8 cellular contexts compared by ENCODE assay signal in the genomic region with DNA sequence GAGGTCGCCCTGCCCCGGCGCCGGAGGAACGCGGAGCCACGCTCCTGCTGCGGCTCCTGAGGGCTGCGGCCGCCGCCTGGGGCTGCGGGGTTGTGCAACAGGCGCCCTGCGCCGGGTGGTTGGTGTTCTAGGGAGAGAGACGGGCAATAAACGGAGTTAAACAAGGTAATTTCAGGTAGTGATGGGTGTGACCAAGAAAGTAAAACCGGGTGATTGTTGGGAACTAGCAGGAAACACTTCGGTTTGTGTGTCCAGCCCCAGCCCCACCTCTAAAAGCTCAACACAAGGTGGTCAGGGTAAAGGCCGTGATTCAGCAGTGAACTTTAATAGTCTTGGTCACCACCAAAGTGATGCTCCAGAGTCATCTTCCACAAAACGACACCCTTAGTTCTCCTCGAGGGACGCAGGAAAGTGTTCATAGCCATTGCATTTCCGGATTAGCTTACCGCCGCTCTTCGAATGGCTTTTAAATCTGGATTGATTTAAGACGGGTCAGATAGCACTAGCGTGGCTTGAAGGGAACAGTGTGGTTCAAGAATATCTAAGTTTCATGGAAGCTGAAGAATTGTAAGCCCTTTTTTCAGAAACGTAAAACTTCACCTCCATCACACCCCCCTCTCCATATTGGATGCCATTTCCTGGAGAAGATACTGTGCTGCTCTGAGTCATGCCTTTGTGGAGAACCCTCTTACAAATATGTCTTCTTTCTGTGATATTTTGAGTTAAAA. TPM values are rescaled to one million over a fixed set of nuclear protein-coding genes. Genes with fewer than 3 reads are reported as not detected.
DNase-seq lines count a peak whose midpoint lies in the region; ATAC-seq and TF ChIP-seq lines count a peak whose summit lies in the region.

No MANE protein-coding gene starts in this region.

- WGBS in stomach, 5 donors = 0 to 1% (median 0%) methylated on average over 25 to 30 of the region's 30 CpGs

- H3K9me3 ChIP-seq in RWPE2 (ENCODE audit: severe bottlenecking) (no peaks in the 10 kb centered on the region), stomach (no peaks in the 10 kb centered on the region)

- TF ChIP-seq EP300 in stomach (IDR thresholded peaks at IDR 0.05) = no peak

- intact Hi-C loops in left colon (cut with DNase I, micrococcal nuclease) (loop anchor here in 1 of 2 donors (5.0 to 10.0 kb wide), 2 partner anchors 139 to 274 kb away; a partner anchor contains a TSS), stomach (cut with DNase I; ENCODE audit: low total_unique reads) (loop anchor here (10.0 kb wide), 2 partner anchors 136 to 176 kb away; a partner anchor contains a TSS)

- TF ChIP-seq CTCF in RWPE2 (IDR thresholded peaks at IDR 0.05; ENCODE audit: poor library complexity, severe bottlenecking) = no peak
- no peak for TF ChIP-seq CTCF in stomach (IDR thresholded peaks at IDR 0.05)

- peak overlapping the region; percentile 86 for H3K4me3 ChIP-seq in RWPE2 (ENCODE audit: severe bottlenecking)
- peak overlapping the region; percentile 71 to 95 (median 85) for H3K4me3 ChIP-seq in stomach

- H3K36me3 ChIP-seq in RWPE2 (ENCODE audit: low read depth) = peaks cover 33% of the 10 kb centered on the region
- peaks cover 0 to 7% (median 2%) of the 10 kb centered on the region in 4 donors for H3K36me3 ChIP-seq in stomach

- DNase-seq in DMS114 treated with DMSO at 0.1 percent for 48 hours (lab: John Stamatoyannopoulos, UW; ENCODE audit: unreplicated experiment) (peak; percentile 31), HT1080 (ENCODE audit: low read depth) (peak; percentile 49), RWPE2 (ENCODE audit: low spot score) (no peak), left colon (peak; percentile 80 to 81), stomach (no peak), NCI-H187 treated with DMSO at 0.1 percent for 48 hours (lab: John Stamatoyannopoulos, UW) (no peak)
- peak; percentile 31 for DNase-seq in central memory CD4-positive, alpha-beta T cell

- H3K27me3 ChIP-seq in RWPE2 (ENCODE audit: insufficient read depth, poor library complexity, severe bottlenecking) (no peaks in the 10 kb centered on the region), stomach (no peaks in the 10 kb centered on the region)

- H3K27ac ChIP-seq in RWPE2 (ENCODE audit: poor library complexity, severe bottlenecking) (peak overlapping the region; percentile 84), stomach (peak overlapping the region; percentile 90 to 98 (median 94))

- ATAC-seq in GM19455 (IDR thresholded peaks at IDR 0.05; ENCODE audit: unreplicated experiment) (peak; percentile 20), RWPE2 (ENCODE audit: low read depth) (peak; percentile 39; the same call in 2 of the 3 replicates), left colon (peak; percentile 76)

- H3K4me1 ChIP-seq in RWPE2 (ENCODE audit: insufficient read depth, poor library complexity, severe bottlenecking) (peaks cover 14% of the 10 kb centered on the region), stomach (peaks cover 9 to 52% (median 33%) of the 10 kb centered on the region in 4 donors)

- no peak for TF ChIP-seq POLR2A in stomach (IDR thresholded peaks at IDR 0.05)

RNA-seq across cellular contexts. Expression of a gene that starts 0.7 kb away (rescaled TPM):
- 89.8 and 107 TPM in 2 replicates for total RNA-seq in HT1080 (2014; rRNA removed; shearing (Covaris generic))
- 164 and 207 TPM in 2 replicates for polyA plus RNA-seq in HT1080 (2015; cell fraction: cytosol; rRNA removed)
- polyA plus RNA-seq in HT1080 (2015; cell fraction: nucleus; rRNA removed) = 45.5 and 49.2 TPM in 2 replicates
- total RNA-seq in left colon (100 to 1,000 TPM; 114 to 125 TPM), stomach (100 to 1,000 TPM in 1 of 5 donors, 10 to 100 TPM in 4; 40.2 to 236 (median 62.4) TPM)
- polyA plus RNA-seq in stomach = 100 to 1,000 TPM; 128 to 154 (median 145) TPM

RNA-seq across cellular contexts. Expression of a gene that starts 24.4 kb away (rescaled TPM):
- not detected in 2 replicates for total RNA-seq in HT1080 (2014; rRNA removed; shearing (Covaris generic))
- polyA plus RNA-seq in HT1080 (2015; cell fraction: cytosol; rRNA removed) = not detected in 2 replicates
- 0.05 TPM in 1 of 2 replicates, not detected in the other for polyA plus RNA-seq in HT1080 (2015; cell fraction: nucleus; rRNA removed)
- total RNA-seq in left colon (not detected), stomach (under 1 TPM in 2 of 5 donors, not detected in 3; 0.29 to 0.37 TPM)
- polyA plus RNA-seq in stomach = under 1 TPM in 1 of 3 donors, not detected in 2; 0.05 TPM

Comparison
In these comparisons a context has a peak if more than half of its experiments do, and no peak if none do; other contexts are left out.
1. DNase-seq: peak in DMS114 treated with DMSO at 0.1 percent for 48 hours (single experiment), HT1080 (single experiment), central memory CD4-positive, alpha-beta T cell (single experiment) and left colon (2 of 2); none in RWPE2 (single experiment), stomach (single experiment) and NCI-H187 treated with DMSO at 0.1 percent for 48 hours (single experiment).
2. ATAC-seq: peak in every context shown above with its lines; median percentile 76 in left colon; 39 in RWPE2; 20 in GM19455.